In genomic region chr6:13229205-13230085, GRCh38 we compare ENCODE assay signal across 8 cellular contexts.
A peak's percentile ranks its signal among the peaks of the same experiment; 100 is the strongest.
DNase-seq lines count a peak whose midpoint lies in the region; ATAC-seq and TF ChIP-seq lines count a peak whose summit lies in the region.

No MANE protein-coding gene starts in this region.

- peak; percentile 13 for DNase-seq in activated CD4-positive, alpha-beta T cell treated with anti-CD3 and anti-CD28 coated beads for 48 hours
- no peak for DNase-seq in activated CD4-positive, alpha-beta T cell treated with anti-CD3 and anti-CD28 coated beads for 1 hour
- DNase-seq in choroid plexus epithelial cell (ENCODE audit: low read depth), result peak; percentile 39
- no peak for DNase-seq in NCI-H2196 treated with DMSO at 0.1 percent for 48 hours (lab: John Stamatoyannopoulos, UW; ENCODE audit: unreplicated experiment)
- DNase-seq in foreskin melanocyte, result no peak
- DNase-seq in superior temporal gyrus (ENCODE audit: extremely low spot score), result no peak

- peak; percentile 92 for ATAC-seq in GM21737 (IDR thresholded peaks at IDR 0.05; ENCODE audit: unreplicated experiment)

- H3K4me3 ChIP-seq in choroid plexus epithelial cell (ENCODE audit: low read depth, low read length), result no peak overlapping the region

- peak; percentile 43 for TF ChIP-seq CTCF in LNCAP (IDR thresholded peaks at IDR 0.05)
- peak; percentile 36 for TF ChIP-seq CTCF in choroid plexus epithelial cell (conservative IDR thresholded peaks at IDR 0.05; ENCODE audit: low read depth, low read length)

Comparison
In these comparisons a context has a peak if more than half of its experiments do, and no peak if none do; other contexts are left out.
1. DNase-seq: peak in activated CD4-positive, alpha-beta T cell treated with anti-CD3 and anti-CD28 coated beads for 48 hours (single experiment) and choroid plexus epithelial cell (single experiment); none in activated CD4-positive, alpha-beta T cell treated with anti-CD3 and anti-CD28 coated beads for 1 hour (single experiment), NCI-H2196 treated with DMSO at 0.1 percent for 48 hours (single experiment), foreskin melanocyte (single experiment) and superior temporal gyrus (single experiment).